8 cellular contexts compared by ENCODE assay signal in genomic region chr17:34199932-34200534, GRCh38. TPM values are rescaled to one million over a fixed set of nuclear protein-coding genes. Genes with fewer than 3 reads are reported as not detected.
DNase-seq lines count a peak whose midpoint lies in the region; ATAC-seq and TF ChIP-seq lines count a peak whose summit lies in the region.

No MANE protein-coding gene starts in this region.

- intact Hi-C loops in ascending aorta (cut with DNase I) = loop anchor here (1.0 to 5.0 kb wide), 3 partner anchors 42 to 161 kb away; no protein-coding TSS in a partner anchor
- intact Hi-C loops in right cardiac atrium (cut with DNase I) = loop anchor here (1.0 to 5.0 kb wide), 5 partner anchors 107 to 163 kb away; partner anchors contain the start of gene CCL1 (in 1 of the 4)
- intact Hi-C loops in sigmoid colon (cut with DNase I) = loop anchor here (1.0 to 2.0 kb wide), 3 partner anchors 55 to 161 kb away; partner anchors contain the start of gene CCL2

- H3K9me3 ChIP-seq in ascending aorta = peaks cover 0 to 6% of the 10 kb centered on the region in 2 donors
- H3K9me3 ChIP-seq in right cardiac atrium (ENCODE audit: control insufficient read depth, low read length) = peaks cover 3% of the 10 kb centered on the region
- peaks cover 0 to 4% (median 1%) of the 10 kb centered on the region in 4 donors for H3K9me3 ChIP-seq in sigmoid colon

- TF ChIP-seq POLR2A in sigmoid colon (IDR thresholded peaks at IDR 0.05) = no peak

- H3K27me3 ChIP-seq in ascending aorta (no peaks in the 10 kb centered on the region), right cardiac atrium (ENCODE audit: control insufficient read depth, insufficient read depth) (no peaks in the 10 kb centered on the region), sigmoid colon (peaks cover 0 to 13% (median 0%) of the 10 kb centered on the region in 3 donors)

- no peak overlapping the region for H3K27ac ChIP-seq in ascending aorta
- H3K27ac ChIP-seq in right cardiac atrium (ENCODE audit: low read length) = no peak overlapping the region
- no peak overlapping the region for H3K27ac ChIP-seq in sigmoid colon

- TF ChIP-seq CTCF in ascending aorta (IDR thresholded peaks at IDR 0.05) (peak; percentile 99 to 100 (median 100)), sigmoid colon (IDR thresholded peaks at IDR 0.05) (peak; percentile 100)

- peak; percentile 71 for ATAC-seq in GM19463 (IDR thresholded peaks at IDR 0.05; ENCODE audit: unreplicated experiment)
- peak; percentile 93 to 94 for ATAC-seq in right cardiac atrium
- ATAC-seq in GM21367 (IDR thresholded peaks at IDR 0.05; ENCODE audit: unreplicated experiment) = no peak

- H3K4me3 ChIP-seq in ascending aorta (no peak overlapping the region), right cardiac atrium (ENCODE audit: low read length) (no peak overlapping the region), sigmoid colon (no peak overlapping the region)

- WGBS in right cardiac atrium = 10% methylated on average over 8 of the region's 8 CpGs
- 9 to 18% methylated on average over 8 of the region's 8 CpGs for WGBS in sigmoid colon, 2 donors

- H3K36me3 ChIP-seq in ascending aorta (no peaks in the 10 kb centered on the region), sigmoid colon (no peaks in the 10 kb centered on the region)

- no peak for TF ChIP-seq EP300 in sigmoid colon (IDR thresholded peaks at IDR 0.05)

- DNase-seq in Ammon's horn (ENCODE audit: low spot score) (peak; percentile 85), NCI-H187 (lab: John Stamatoyannopoulos, UW) (peak; percentile 69 to 70), T-helper 22 cell (ENCODE audit: low read depth) (peak; percentile 17), ascending aorta (ENCODE audit: low spot score in 2 of 2) (peak; percentile 14 to 88), right cardiac atrium (peak; percentile 56 to 77 (median 66)), sigmoid colon (peak; percentile 91)

- H3K4me1 ChIP-seq in ascending aorta (peaks cover 0 to 3% of the 10 kb centered on the region in 2 donors), right cardiac atrium (ENCODE audit: control insufficient read depth, insufficient read depth, low read length) (no peaks in the 10 kb centered on the region), sigmoid colon (peaks cover 0 to 9% (median 6%) of the 10 kb centered on the region in 4 donors)

RNA-seq across cellular contexts. Expression of gene CCL2, which starts 55.1 kb away (rescaled TPM):
- total RNA-seq in ascending aorta = 162 TPM
- 100 to 1,000 TPM in 1 of 4 donors, 10 to 100 TPM in 3; 24.7 to 211 (median 51.7) TPM for total RNA-seq in right cardiac atrium
- 93.8 TPM for polyA plus RNA-seq in right cardiac atrium
- total RNA-seq in sigmoid colon = 100 to 1,000 TPM in 1 of 4 donors, 10 to 100 TPM in 3; 27.6 to 862 (median 38.6) TPM
- 10 to 100 TPM; 24.3 to 50.5 (median 37.6) TPM for polyA plus RNA-seq in sigmoid colon

Comparison
In these comparisons a context has a peak if more than half of its experiments do, and no peak if none do; other contexts are left out.
1. DNase-seq: peak in every context shown above with its lines; median percentile 91 in sigmoid colon; 85 in Ammon's horn; 70 in NCI-H187; 66 in right cardiac atrium; 51 in ascending aorta; 17 in T-helper 22 cell.